Comparison of ENCODE assay signal across 17 cellular contexts in genomic region chr10:79061441-79062315, GRCh38. TPM values are rescaled to one million over a fixed set of nuclear protein-coding genes. Genes with fewer than 3 reads are reported as not detected.
DNase-seq lines count a peak whose midpoint lies in the region; ATAC-seq and TF ChIP-seq lines count a peak whose summit lies in the region.
"Had no signal": no experiment of that assay in that cellular context is flagged by ENCODE, and none has a peak within 500 bp of the region (broad histone marks: within the 10 kb centered on the region; RNA-seq: fewer than 3 reads in every experiment).

No MANE protein-coding gene starts in this region.

- no peak for TF ChIP-seq CTCF in glutamatergic neuron (IDR thresholded peaks at IDR 0.05; ENCODE audit: partially characterized antibody, unreplicated experiment)
- TF ChIP-seq CTCF in nephron (IDR thresholded peaks at IDR 0.05; ENCODE audit: unreplicated experiment in 3 of 3), result no peak

- peak overlapping the region; percentile 22 to 43 for H3K27ac Mint-ChIP-seq in T-cell
- H3K27ac Mint-ChIP-seq in glutamatergic neuron (ENCODE audit: unreplicated experiment), result no peak overlapping the region
- peak overlapping the region; percentile 44 to 63 (median 45) for H3K27ac Mint-ChIP-seq in nephron

- no peak overlapping the region for H3K4me3 Mint-ChIP-seq in T-cell
- no peak overlapping the region for H3K4me3 Mint-ChIP-seq in glutamatergic neuron (ENCODE audit: unreplicated experiment)
- H3K4me3 Mint-ChIP-seq in nephron, result no peak overlapping the region
- H3K4me3 Mint-ChIP-seq: IgD-negative memory B cell; naive thymus-derived CD8-positive, alpha-beta T cell had no signal

- no peaks in the 10 kb centered on the region for H3K27me3 Mint-ChIP-seq in T-cell
- no peaks in the 10 kb centered on the region for H3K27me3 Mint-ChIP-seq in glutamatergic neuron (ENCODE audit: unreplicated experiment)
- H3K27me3 Mint-ChIP-seq in nephron (ENCODE audit: low read depth), result peaks cover 31% of the 10 kb centered on the region
- H3K27me3 Mint-ChIP-seq: naive thymus-derived CD8-positive, alpha-beta T cell had no signal

- no peaks in the 10 kb centered on the region for H3K9me3 Mint-ChIP-seq in T-cell
- H3K9me3 Mint-ChIP-seq in glutamatergic neuron (ENCODE audit: unreplicated experiment), result peaks cover 6% of the 10 kb centered on the region
- H3K9me3 Mint-ChIP-seq in nephron, result no peaks in the 10 kb centered on the region
- H3K9me3 Mint-ChIP-seq: IgD-negative memory B cell; naive thymus-derived CD8-positive, alpha-beta T cell had no signal

- H3K4me1 Mint-ChIP-seq in T-cell, result peaks cover 31 to 45% (median 40%) of the 10 kb centered on the region in 3 donors
- H3K4me1 Mint-ChIP-seq in glutamatergic neuron (ENCODE audit: low read depth, unreplicated experiment), result peaks cover 5% of the 10 kb centered on the region
- H3K4me1 Mint-ChIP-seq in nephron, result peaks cover 20% of the 10 kb centered on the region

- POLR2A ChIA-PET in T-cell (lab: Charles Lee), result no interaction called here

- CTCF ChIA-PET in T-cell (lab: Charles Lee), result no interaction called here

- H3K36me3 Mint-ChIP-seq in T-cell (no peaks in the 10 kb centered on the region), glutamatergic neuron (ENCODE audit: unreplicated experiment) (no peaks in the 10 kb centered on the region), nephron (ENCODE audit: low read depth) (no peaks in the 10 kb centered on the region)
- H3K36me3 Mint-ChIP-seq: IgD-negative memory B cell; naive thymus-derived CD8-positive, alpha-beta T cell had no signal

- no peak for ATAC-seq in T-cell (replicated peaks in 1 of 4)
- ATAC-seq: naive thymus-derived CD8-positive, alpha-beta T cell had no signal

- DNase-seq in T-cell (no peak), glutamatergic neuron (peak; percentile 17), superior temporal gyrus (ENCODE audit: extremely low spot score) (peak; percentile 55), NCI-H2196 (lab: John Stamatoyannopoulos, UW; ENCODE audit: unreplicated experiment) (no peak), NCI-H1092 treated with DMSO at 0.1 percent for 48 hours (lab: John Stamatoyannopoulos, UW) (no peak)
- no peak for DNase-seq in activated CD8-positive, alpha-beta memory T cell treated with anti-CD3 and anti-CD28 coated beads for 24 hours
- DNase-seq: activated CD4-positive, CD25-positive, alpha-beta regulatory T cell treated with anti-CD3 and anti-CD28 coated beads, Interleukin-2, amount 50 U/mL, for 72 hours; activated gamma-delta T cell; foreskin melanocyte; GF-D8; NCI-H1930; NCI-H510A; retina; T-helper 9 cell had no signal

RNA-seq across cellular contexts. Expression of gene ZMIZ1, which starts 7.1 kb away (rescaled TPM):
- total RNA-seq in T-cell (10 to 100 TPM; 16.8 to 27.1 (median 21.2) TPM), glutamatergic neuron (ENCODE audit: unreplicated experiment) (230 TPM)

Comparison
In these comparisons a context has a peak if more than half of its experiments do, and no peak if none do; other contexts are left out.
1. DNase-seq: peak in glutamatergic neuron (single experiment) and superior temporal gyrus (single experiment); none in T-cell (0 of 34), activated CD8-positive, alpha-beta memory T cell treated with anti-CD3 and anti-CD28 coated beads for 24 hours (single experiment), NCI-H2196 (single experiment) and NCI-H1092 treated with DMSO at 0.1 percent for 48 hours (single experiment).